Comparison of ENCODE assay signal across 8 cellular contexts in the genomic region with DNA sequence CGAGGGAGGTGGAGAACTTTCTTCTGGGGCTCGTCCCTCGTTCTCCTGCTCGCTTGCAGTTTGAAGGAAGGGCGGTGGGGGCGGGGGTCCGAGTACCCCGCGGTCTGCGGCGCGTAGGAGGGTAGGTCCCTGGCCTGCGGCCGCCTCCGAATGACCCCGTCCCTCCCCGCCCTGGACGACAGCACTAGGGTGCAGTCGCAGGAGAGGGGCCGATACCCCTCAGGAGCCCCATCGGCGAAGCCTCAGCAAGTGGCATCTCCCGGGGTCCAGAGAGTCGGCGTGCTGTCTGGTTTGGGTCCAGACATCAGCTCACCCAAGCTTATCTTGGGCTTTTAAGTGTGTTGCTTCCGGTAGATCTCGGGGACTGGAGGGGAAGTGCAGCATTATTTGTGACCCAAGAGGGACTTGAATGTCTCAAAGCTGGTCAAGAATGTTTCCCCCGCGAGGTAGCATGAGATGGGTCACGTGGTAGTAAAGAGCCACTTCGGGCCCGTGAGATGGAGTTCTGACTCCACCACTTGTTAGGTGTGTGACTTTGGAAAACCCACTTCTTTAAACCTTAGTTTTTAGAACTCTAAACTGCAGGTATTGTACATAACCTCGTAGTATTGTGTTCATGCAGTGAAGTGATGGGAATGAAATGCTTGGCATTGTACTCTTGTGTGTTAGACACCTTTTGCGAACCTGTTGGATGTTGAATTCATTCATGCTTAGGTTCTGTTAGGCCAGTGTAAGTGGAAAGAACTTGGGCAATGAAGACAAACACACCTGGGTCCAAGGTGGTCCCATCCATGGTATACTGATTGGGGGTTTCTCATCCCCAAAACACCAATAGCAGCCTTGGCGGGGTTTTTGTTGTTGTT. TPM values are rescaled to one million over a fixed set of nuclear protein-coding genes. Genes with fewer than 3 reads are reported as not detected.
DNase-seq lines count a peak whose midpoint lies in the region; FAIRE-seq and TF ChIP-seq lines count a peak whose summit lies in the region.

No MANE protein-coding gene starts in this region.

- H3K9me3 ChIP-seq in ES-I3 (ENCODE audit: control insufficient read depth, insufficient read depth, low read length) (no peaks in the 10 kb centered on the region), HEK293 (ENCODE audit: control insufficient read depth, insufficient read depth, low read depth, low read length) (no peaks in the 10 kb centered on the region), cardiac muscle cell (ENCODE audit: low read depth) (no peaks in the 10 kb centered on the region)

- H3K36me3 ChIP-seq in ES-I3 (ENCODE audit: insufficient read depth, low read length) (no peaks in the 10 kb centered on the region), HEK293 (ENCODE audit: control insufficient read depth in 2 of 2, insufficient read depth in 1 of 2, low read length in 2 of 2) (no peaks in the 10 kb centered on the region), cardiac muscle cell (no peaks in the 10 kb centered on the region)

- peak overlapping the region; percentile 80 for H3K9ac ChIP-seq in ES-I3 (ENCODE audit: low read depth, low read length)

- CTCF ChIA-PET in HEK293 (lab: Yijun Ruan, JAX), result interaction anchor here (0.6 to 1.6 kb wide), 13 partner anchors 10 to 498 kb away, joined by 3 to 6 read pairs (median 3); a partner anchor contains a TSS

- H3K4me3 ChIP-seq in HEK293 (ENCODE audit: low read depth, low read length) (peak overlapping the region; percentile 83), cardiac muscle cell (peak overlapping the region; percentile 57)

- DNase-seq in NCI-H526 treated with DMSO at 0.1 percent for 48 hours (lab: John Stamatoyannopoulos, UW), result peak; percentile 2
- peak; percentile 3 for DNase-seq in activated T-helper 9 cell treated with anti-CD3 and anti-CD28 coated beads, Interleukin-2, amount 50 U/mL, for 16 hours (ENCODE audit: low read depth)
- DNase-seq in cardiac muscle cell (ENCODE audit: low read depth in 1 of 2, low spot score in 1 of 2), result peak; percentile 9 to 60
- peak; percentile 28 for DNase-seq in pons (ENCODE audit: low spot score)
- DNase-seq in frontal cortex (ENCODE audit: low spot score in 2 of 2), result no peak
- DNase-seq in LoVo (ENCODE audit: low spot score), result no peak

- POLR2A ChIA-PET in HEK293 (lab: Yijun Ruan, JAX), result interaction anchor here (0.6 to 1.6 kb wide), 4 partner anchors 22 to 354 kb away, joined by 3 to 6 read pairs (median 4); a partner anchor contains a TSS

- H3K4me1 ChIP-seq in ES-I3 (ENCODE audit: insufficient read depth, low read length), result no peaks in the 10 kb centered on the region; the same call in 1 of the 2 replicates
- peaks cover 24% of the 10 kb centered on the region for H3K4me1 ChIP-seq in HEK293 (ENCODE audit: control insufficient read depth, insufficient read depth, low read length)
- peaks cover 13% of the 10 kb centered on the region for H3K4me1 ChIP-seq in cardiac muscle cell (ENCODE audit: low read depth)

- H3K27ac ChIP-seq in HEK293 (ENCODE audit: extremely low read depth, low read depth, low read length), result peak overlapping the region; percentile 86
- no peak overlapping the region for H3K27ac ChIP-seq in cardiac muscle cell

- H3K27me3 ChIP-seq in cardiac muscle cell, result no peaks in the 10 kb centered on the region

- no peak for FAIRE-seq in frontal cortex (lab: Jason Lieb, UNC)

- no peak for TF ChIP-seq CTCF in HEK293 (tag by site-specific recombination; IDR thresholded peaks at IDR 0.05)
- no peak for TF ChIP-seq CTCF in cardiac muscle cell (IDR thresholded peaks at IDR 0.05; ENCODE audit: low read depth, low read length)

TF ChIP-seq in HEK293, 187 proteins besides CTCF, POLR2A, EP300 and RAD21 (continues in another document):
- TF ChIP-seq, protein P1, sequence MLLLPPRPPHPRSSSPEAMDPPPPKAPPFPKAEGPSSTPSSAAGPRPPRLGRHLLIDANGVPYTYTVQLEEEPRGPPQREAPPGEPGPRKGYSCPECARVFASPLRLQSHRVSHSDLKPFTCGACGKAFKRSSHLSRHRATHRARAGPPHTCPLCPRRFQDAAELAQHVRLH (tag by site-specific recombination; IDR thresholded peaks at IDR 0.05), result 0 out of 2 replicates have a peak, but pooled peaks have one; percentile 41
- TF ChIP-seq ZBTB8A (tag by site-specific recombination; IDR thresholded peaks at IDR 0.05) (peak; percentile 18; the same call in 1 of the 2 replicates), ZNF530 (tag by site-specific recombination; IDR thresholded peaks at IDR 0.05; ENCODE audit: low read depth) (no peak), ZNF629 (tag by site-specific recombination; IDR thresholded peaks at IDR 0.05) (0 out of 2 replicates have a peak, but pooled peaks have one; percentile 10), GLIS2 (tag by site-specific recombination; IDR thresholded peaks at IDR 0.05) (peak; percentile 88), ZNF777 (tag by site-specific recombination; IDR thresholded peaks at IDR 0.05; ENCODE audit: borderline replicate concordance) (0 out of 2 replicates have a peak, but pooled peaks have one; percentile 55), ZIC2 (tag by site-specific recombination; IDR thresholded peaks at IDR 0.05) (peak; percentile 67), ZBTB17 (tag by site-specific recombination; IDR thresholded peaks at IDR 0.05) (peak; percentile 55)
- TF ChIP-seq, protein P2, sequence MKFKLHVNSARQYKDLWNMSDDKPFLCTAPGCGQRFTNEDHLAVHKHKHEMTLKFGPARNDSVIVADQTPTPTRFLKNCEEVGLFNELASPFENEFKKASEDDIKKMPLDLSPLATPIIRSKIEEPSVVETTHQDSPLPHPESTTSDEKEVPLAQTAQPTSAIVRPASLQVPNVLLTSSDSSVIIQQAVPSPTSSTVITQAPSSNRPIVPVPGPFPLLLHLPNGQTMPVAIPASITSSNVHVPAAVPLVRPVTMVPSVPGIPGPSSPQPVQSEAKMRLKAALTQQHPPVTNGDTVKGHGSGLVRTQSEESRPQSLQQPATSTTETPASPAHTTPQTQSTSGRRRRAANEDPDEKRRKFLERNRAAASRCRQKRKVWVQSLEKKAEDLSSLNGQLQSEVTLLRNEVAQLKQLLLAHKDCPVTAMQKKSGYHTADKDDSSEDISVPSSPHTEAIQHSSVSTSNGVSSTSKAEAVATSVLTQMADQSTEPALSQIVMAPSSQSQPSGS (tag by site-specific recombination; IDR thresholded peaks at IDR 0.05; ENCODE audit: low read depth), result no peak
- TF ChIP-seq, protein P3, sequence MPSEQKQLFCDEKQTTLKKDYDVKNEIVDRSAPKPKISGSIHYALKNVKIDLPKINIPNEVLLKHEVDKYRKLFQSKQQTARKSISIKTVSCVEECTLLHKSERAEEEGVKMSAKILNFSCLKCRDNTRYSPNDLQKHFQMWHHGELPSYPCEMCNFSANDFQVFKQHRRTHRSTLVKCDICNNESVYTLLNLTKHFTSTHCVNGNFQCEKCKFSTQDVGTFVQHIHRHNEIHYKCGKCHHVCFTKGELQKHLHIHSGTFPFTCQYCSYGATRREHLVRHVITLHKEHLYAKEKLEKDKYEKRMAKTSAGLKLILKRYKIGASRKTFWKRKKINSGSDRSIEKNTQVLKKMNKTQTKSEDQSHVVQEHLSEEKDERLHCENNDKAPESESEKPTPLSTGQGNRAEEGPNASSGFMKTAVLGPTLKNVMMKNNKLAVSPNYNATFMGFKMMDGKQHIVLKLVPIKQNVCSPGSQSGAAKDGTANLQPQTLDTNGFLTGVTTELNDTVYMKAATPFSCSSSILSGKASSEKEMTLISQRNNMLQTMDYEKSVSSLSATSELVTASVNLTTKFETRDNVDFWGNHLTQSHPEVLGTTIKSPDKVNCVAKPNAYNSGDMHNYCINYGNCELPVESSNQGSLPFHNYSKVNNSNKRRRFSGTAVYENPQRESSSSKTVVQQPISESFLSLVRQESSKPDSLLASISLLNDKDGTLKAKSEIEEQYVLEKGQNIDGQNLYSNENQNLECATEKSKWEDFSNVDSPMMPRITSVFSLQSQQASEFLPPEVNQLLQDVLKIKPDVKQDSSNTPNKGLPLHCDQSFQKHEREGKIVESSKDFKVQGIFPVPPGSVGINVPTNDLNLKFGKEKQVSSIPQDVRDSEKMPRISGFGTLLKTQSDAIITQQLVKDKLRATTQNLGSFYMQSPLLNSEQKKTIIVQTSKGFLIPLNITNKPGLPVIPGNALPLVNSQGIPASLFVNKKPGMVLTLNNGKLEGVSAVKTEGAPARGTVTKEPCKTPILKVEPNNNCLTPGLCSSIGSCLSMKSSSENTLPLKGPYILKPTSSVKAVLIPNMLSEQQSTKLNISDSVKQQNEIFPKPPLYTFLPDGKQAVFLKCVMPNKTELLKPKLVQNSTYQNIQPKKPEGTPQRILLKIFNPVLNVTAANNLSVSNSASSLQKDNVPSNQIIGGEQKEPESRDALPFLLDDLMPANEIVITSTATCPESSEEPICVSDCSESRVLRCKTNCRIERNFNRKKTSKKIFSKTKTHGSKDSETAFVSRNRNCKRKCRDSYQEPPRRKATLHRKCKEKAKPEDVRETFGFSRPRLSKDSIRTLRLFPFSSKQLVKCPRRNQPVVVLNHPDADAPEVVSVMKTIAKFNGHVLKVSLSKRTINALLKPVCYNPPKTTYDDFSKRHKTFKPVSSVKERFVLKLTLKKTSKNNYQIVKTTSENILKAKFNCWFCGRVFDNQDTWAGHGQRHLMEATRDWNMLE (tag by site-specific recombination; conservative IDR thresholded peaks at IDR 0.05; ENCODE audit: low read depth), result peak; percentile 26; the same call in 1 of the 2 replicates
- TF ChIP-seq, protein P4, sequence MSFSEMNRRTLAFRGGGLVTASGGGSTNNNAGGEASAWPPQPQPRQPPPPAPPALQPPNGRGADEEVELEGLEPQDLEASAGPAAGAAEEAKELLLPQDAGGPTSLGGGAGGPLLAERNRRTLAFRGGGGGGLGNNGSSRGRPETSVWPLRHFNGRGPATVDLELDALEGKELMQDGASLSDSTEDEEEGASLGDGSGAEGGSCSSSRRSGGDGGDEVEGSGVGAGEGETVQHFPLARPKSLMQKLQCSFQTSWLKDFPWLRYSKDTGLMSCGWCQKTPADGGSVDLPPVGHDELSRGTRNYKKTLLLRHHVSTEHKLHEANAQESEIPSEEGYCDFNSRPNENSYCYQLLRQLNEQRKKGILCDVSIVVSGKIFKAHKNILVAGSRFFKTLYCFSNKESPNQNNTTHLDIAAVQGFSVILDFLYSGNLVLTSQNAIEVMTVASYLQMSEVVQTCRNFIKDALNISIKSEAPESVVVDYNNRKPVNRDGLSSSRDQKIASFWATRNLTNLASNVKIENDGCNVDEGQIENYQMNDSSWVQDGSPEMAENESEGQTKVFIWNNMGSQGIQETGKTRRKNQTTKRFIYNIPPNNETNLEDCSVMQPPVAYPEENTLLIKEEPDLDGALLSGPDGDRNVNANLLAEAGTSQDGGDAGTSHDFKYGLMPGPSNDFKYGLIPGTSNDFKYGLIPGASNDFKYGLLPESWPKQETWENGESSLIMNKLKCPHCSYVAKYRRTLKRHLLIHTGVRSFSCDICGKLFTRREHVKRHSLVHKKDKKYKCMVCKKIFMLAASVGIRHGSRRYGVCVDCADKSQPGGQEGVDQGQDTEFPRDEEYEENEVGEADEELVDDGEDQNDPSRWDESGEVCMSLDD (tag by site-specific recombination; IDR thresholded peaks at IDR 0.05), result peak; percentile 81

RNA-seq across cellular contexts. Expression of a gene that starts 0.9 kb away (rescaled TPM):
- total RNA-seq in cardiac muscle cell (13.7 and 21.5 TPM in 2 replicates), frontal cortex (28.9 TPM)
- 10.3 and 16.0 TPM in 2 replicates for polyA plus RNA-seq in cardiac muscle cell

RNA-seq across cellular contexts. Expression of a gene that starts 21.8 kb away (rescaled TPM):
- total RNA-seq in cardiac muscle cell, result 32.4 and 33.2 TPM in 2 replicates
- 39.8 and 40.1 TPM in 2 replicates for polyA plus RNA-seq in cardiac muscle cell
- 103 TPM for total RNA-seq in frontal cortex

Comparison
In these comparisons a context has a peak if more than half of its experiments do, and no peak if none do; other contexts are left out.
1. DNase-seq: peak in NCI-H526 treated with DMSO at 0.1 percent for 48 hours (single experiment), activated T-helper 9 cell treated with anti-CD3 and anti-CD28 coated beads, Interleukin-2, amount 50 U/mL, for 16 hours (single experiment), cardiac muscle cell (2 of 2) and pons (single experiment); none in frontal cortex (0 of 2) and LoVo (single experiment).